Comparison of ENCODE assay signal across 16 cellular contexts in genomic region chr16:9849697-9850245, GRCh38.
DNase-seq lines count a peak whose midpoint lies in the region; ATAC-seq and TF ChIP-seq lines count a peak whose summit lies in the region.
"Had no signal": no experiment of that assay in that cellular context is flagged by ENCODE, and none has a peak within 500 bp of the region (broad histone marks: within the 10 kb centered on the region; RNA-seq: fewer than 3 reads in every experiment).

No MANE protein-coding gene starts in this region.

- peaks cover 14% of the 10 kb centered on the region for H3K9me3 Mint-ChIP-seq in WTC11
- peaks cover 6% of the 10 kb centered on the region for H3K9me3 Mint-ChIP-seq in chondrocyte (ENCODE audit: low read depth)

- no peak for ATAC-seq in WTC11
- no peak for ATAC-seq in HG03045 (IDR thresholded peaks at IDR 0.05; ENCODE audit: unreplicated experiment)

- no peak overlapping the region for H3K4me3 Mint-ChIP-seq in WTC11
- H3K4me3 Mint-ChIP-seq in chondrocyte (ENCODE audit: unreplicated experiment), result no peak overlapping the region
- H3K4me3 Mint-ChIP-seq: CD14-positive monocyte; CD4-positive, alpha-beta memory T cell; GM23338; H9 had no signal

- peak overlapping the region; percentile 9; the same call in 1 of the 2 replicates for H3K27ac Mint-ChIP-seq in WTC11
- no peak overlapping the region for H3K27ac Mint-ChIP-seq in chondrocyte (ENCODE audit: unreplicated experiment)
- H3K27ac Mint-ChIP-seq: CD14-positive monocyte; CD4-positive, alpha-beta memory T cell; GM23338 had no signal

- CTCF ChIA-PET in WTC11 (lab: Charles Lee), result no interaction called here

- peaks cover 5% of the 10 kb centered on the region; the same call in 1 of the 2 replicates for H3K4me1 Mint-ChIP-seq in WTC11
- H3K4me1 Mint-ChIP-seq in chondrocyte (ENCODE audit: low read depth), result peaks cover 7% of the 10 kb centered on the region
- H3K4me1 Mint-ChIP-seq: CD14-positive monocyte; CD4-positive, alpha-beta memory T cell; GM23338 had no signal

- DNase-seq in NCI-H82 (lab: John Stamatoyannopoulos, UW) (peak; percentile 3), NCI-H82 treated with DMSO at 0.1 percent for 48 hours (lab: John Stamatoyannopoulos, UW; ENCODE audit: unreplicated experiment) (no peak), WTC11 (ENCODE audit: low spot score) (no peak), chondrocyte (ENCODE audit: low spot score) (peak; percentile 73), retina (peak; percentile 35), NCI-H2081 (lab: John Stamatoyannopoulos, UW) (no peak), NCI-H187 (lab: John Stamatoyannopoulos, UW) (no peak)
- DNase-seq: 8988T; CD4-positive, alpha-beta memory T cell; DMS153; DND-41; EL; H9 had no signal

- POLR2A ChIA-PET in WTC11 (lab: Charles Lee), result no interaction called here

- TF ChIP-seq CTCF in WTC11 (IDR thresholded peaks at IDR 0.05) (no peak), chondrocyte (IDR thresholded peaks at IDR 0.05) (no peak)

- H3K27me3 Mint-ChIP-seq in WTC11 (ENCODE audit: low read depth), result no peaks in the 10 kb centered on the region; the same call in 1 of the 2 replicates
- H3K27me3 Mint-ChIP-seq in chondrocyte (ENCODE audit: low read depth), result peaks cover 2% of the 10 kb centered on the region

- peaks cover 3% of the 10 kb centered on the region; the same call in 1 of the 2 replicates for H3K36me3 Mint-ChIP-seq in WTC11
- no peaks in the 10 kb centered on the region for H3K36me3 Mint-ChIP-seq in chondrocyte (ENCODE audit: low read depth)
- H3K36me3 Mint-ChIP-seq: CD14-positive monocyte; CD4-positive, alpha-beta memory T cell had no signal

TF ChIP-seq in WTC11, 78 proteins besides CTCF, POLR2A, EP300 and RAD21 (continues in another document):
- TF ChIP-seq, protein P1, sequence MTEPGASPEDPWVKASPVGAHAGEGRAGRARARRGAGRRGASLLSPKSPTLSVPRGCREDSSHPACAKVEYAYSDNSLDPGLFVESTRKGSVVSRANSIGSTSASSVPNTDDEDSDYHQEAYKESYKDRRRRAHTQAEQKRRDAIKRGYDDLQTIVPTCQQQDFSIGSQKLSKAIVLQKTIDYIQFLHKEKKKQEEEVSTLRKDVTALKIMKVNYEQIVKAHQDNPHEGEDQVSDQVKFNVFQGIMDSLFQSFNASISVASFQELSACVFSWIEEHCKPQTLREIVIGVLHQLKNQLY (CRISPR knock-in tag; IDR thresholded peaks at IDR 0.05), result no peak
- TF ChIP-seq, protein P2, sequence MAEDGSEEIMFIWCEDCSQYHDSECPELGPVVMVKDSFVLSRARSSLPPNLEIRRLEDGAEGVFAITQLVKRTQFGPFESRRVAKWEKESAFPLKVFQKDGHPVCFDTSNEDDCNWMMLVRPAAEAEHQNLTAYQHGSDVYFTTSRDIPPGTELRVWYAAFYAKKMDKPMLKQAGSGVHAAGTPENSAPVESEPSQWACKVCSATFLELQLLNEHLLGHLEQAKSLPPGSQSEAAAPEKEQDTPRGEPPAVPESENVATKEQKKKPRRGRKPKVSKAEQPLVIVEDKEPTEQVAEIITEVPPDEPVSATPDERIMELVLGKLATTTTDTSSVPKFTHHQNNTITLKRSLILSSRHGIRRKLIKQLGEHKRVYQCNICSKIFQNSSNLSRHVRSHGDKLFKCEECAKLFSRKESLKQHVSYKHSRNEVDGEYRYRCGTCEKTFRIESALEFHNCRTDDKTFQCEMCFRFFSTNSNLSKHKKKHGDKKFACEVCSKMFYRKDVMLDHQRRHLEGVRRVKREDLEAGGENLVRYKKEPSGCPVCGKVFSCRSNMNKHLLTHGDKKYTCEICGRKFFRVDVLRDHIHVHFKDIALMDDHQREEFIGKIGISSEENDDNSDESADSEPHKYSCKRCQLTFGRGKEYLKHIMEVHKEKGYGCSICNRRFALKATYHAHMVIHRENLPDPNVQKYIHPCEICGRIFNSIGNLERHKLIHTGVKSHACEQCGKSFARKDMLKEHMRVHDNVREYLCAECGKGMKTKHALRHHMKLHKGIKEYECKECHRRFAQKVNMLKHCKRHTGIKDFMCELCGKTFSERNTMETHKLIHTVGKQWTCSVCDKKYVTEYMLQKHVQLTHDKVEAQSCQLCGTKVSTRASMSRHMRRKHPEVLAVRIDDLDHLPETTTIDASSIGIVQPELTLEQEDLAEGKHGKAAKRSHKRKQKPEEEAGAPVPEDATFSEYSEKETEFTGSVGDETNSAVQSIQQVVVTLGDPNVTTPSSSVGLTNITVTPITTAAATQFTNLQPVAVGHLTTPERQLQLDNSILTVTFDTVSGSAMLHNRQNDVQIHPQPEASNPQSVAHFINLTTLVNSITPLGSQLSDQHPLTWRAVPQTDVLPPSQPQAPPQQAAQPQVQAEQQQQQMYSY (CRISPR knock-in tag; IDR thresholded peaks at IDR 0.05), result no peak
- TF ChIP-seq KAT7 (CRISPR knock-in tag; IDR thresholded peaks at IDR 0.05; ENCODE audit: borderline replicate concordance), result no peak
- TF ChIP-seq, protein P3, sequence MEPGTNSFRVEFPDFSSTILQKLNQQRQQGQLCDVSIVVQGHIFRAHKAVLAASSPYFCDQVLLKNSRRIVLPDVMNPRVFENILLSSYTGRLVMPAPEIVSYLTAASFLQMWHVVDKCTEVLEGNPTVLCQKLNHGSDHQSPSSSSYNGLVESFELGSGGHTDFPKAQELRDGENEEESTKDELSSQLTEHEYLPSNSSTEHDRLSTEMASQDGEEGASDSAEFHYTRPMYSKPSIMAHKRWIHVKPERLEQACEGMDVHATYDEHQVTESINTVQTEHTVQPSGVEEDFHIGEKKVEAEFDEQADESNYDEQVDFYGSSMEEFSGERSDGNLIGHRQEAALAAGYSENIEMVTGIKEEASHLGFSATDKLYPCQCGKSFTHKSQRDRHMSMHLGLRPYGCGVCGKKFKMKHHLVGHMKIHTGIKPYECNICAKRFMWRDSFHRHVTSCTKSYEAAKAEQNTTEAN (CRISPR knock-in tag; IDR thresholded peaks at IDR 0.05), result no peak
- TF ChIP-seq, protein P4, sequence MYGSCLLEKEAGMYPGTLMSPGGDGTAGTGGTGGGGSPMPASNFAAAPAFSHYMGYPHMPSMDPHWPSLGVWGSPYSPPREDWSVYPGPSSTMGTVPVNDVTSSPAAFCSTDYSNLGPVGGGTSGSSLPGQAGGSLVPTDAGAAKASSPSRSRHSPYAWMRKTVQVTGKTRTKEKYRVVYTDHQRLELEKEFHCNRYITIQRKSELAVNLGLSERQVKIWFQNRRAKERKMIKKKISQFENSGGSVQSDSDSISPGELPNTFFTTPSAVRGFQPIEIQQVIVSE (CRISPR knock-in tag; IDR thresholded peaks at IDR 0.05; ENCODE audit: borderline replicate concordance), result no peak
- TF ChIP-seq AFF4 (CRISPR knock-in tag; IDR thresholded peaks at IDR 0.05; ENCODE audit: borderline replicate concordance), result no peak
- TF ChIP-seq HMGA2 (CRISPR knock-in tag; IDR thresholded peaks at IDR 0.05), result no peak
- TF ChIP-seq NR2C2 (CRISPR knock-in tag; IDR thresholded peaks at IDR 0.05), result no peak
- TF ChIP-seq FOXJ3 (CRISPR knock-in tag; IDR thresholded peaks at IDR 0.05; ENCODE audit: borderline replicate concordance), result no peak
- no peak for TF ChIP-seq ELF4 (CRISPR knock-in tag; IDR thresholded peaks at IDR 0.05; ENCODE audit: low read depth)
- TF ChIP-seq OVOL2 (CRISPR knock-in tag; IDR thresholded peaks at IDR 0.05; ENCODE audit: borderline replicate concordance), result no peak
- TF ChIP-seq ZNF512 (CRISPR knock-in tag; IDR thresholded peaks at IDR 0.05; ENCODE audit: borderline replicate concordance), result no peak

Comparison
In these comparisons a context has a peak if more than half of its experiments do, and no peak if none do; other contexts are left out.
1. DNase-seq: peak in NCI-H82 (single experiment), chondrocyte (single experiment) and retina (single experiment); none in NCI-H82 treated with DMSO at 0.1 percent for 48 hours (single experiment), WTC11 (single experiment), NCI-H2081 (0 of 2) and NCI-H187 (0 of 2).